In the genomic region with DNA sequence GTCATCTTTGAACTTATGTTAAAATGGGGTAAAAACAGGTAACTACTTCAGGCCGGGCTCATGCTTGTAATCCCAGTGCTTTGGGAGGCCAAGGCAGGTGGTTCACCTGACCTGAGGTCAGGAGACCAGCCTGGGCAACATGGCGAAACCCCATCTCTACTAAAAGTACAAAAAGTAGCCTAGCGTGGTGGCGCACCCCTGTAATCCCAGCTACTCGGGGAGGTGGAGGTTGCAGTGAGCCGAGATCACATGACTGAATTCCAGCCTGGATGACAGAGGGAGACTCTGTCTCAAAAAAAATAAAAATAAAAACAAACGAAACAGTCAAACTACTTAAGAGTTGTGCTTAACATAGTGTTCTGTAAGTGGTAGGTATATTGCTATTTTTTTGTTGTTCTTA, we compare ENCODE assay signal across 10 cellular contexts. TPM values are rescaled to one million over a fixed set of nuclear protein-coding genes. Genes with fewer than 3 reads are reported as not detected.
DNase-seq lines count a peak whose midpoint lies in the region; ATAC-seq and TF ChIP-seq lines count a peak whose summit lies in the region.
"Had no signal": no experiment of that assay in that cellular context is flagged by ENCODE, and none has a peak within 500 bp of the region (broad histone marks: within the 10 kb centered on the region; RNA-seq: fewer than 3 reads in every experiment).

No MANE protein-coding gene starts in this region.

- no peaks in the 10 kb centered on the region for H3K27me3 Mint-ChIP-seq in progenitor cell of endocrine pancreas

- TF ChIP-seq CTCF in fibroblast of lung (conservative IDR thresholded peaks at IDR 0.05 in 1 of 2, IDR thresholded peaks at IDR 0.05 in 1 of 2; ENCODE audit: low read depth in 1 of 2, low read length in 2 of 2) (no peak), progenitor cell of endocrine pancreas (IDR thresholded peaks at IDR 0.05; ENCODE audit: unreplicated experiment) (no peak)

- H3K27me3 ChIP-seq in SJSA1 (replicated peaks) (no peaks in the 10 kb centered on the region), fibroblast of lung (ENCODE audit: control insufficient read depth, insufficient read depth, low read length) (no peaks in the 10 kb centered on the region)

- H3K9ac ChIP-seq in ES-I3 (ENCODE audit: low read depth, low read length) (peak overlapping the region; percentile 56; the same call in 1 of the 2 replicates), fibroblast of lung (ENCODE audit: insufficient read depth, low read length) (peak overlapping the region; percentile 16)

- H3K4me3 ChIP-seq in SJSA1 (peak overlapping the region; percentile 94), fibroblast of lung (replicated peaks in 1 of 4; ENCODE audit: control extremely low read depth in 1 of 4, insufficient read depth in 1 of 4, low read depth in 3 of 4, low read length in 4 of 4) (peak overlapping the region; percentile 89 to 98 (median 96))

- H3K27ac Mint-ChIP-seq in progenitor cell of endocrine pancreas: no peak overlapping the region

- H3K4me3 Mint-ChIP-seq in progenitor cell of endocrine pancreas (ENCODE audit: low read depth): peak overlapping the region; percentile 80

- H3K4me2 ChIP-seq in fibroblast of lung (ENCODE audit: extremely low read depth, insufficient read depth, low read length): peak overlapping the region; percentile 90

- H3K79me2 ChIP-seq in fibroblast of lung (ENCODE audit: control insufficient read depth, insufficient read depth, low read length): peaks cover 73% of the 10 kb centered on the region

- no peak overlapping the region for H2AFZ ChIP-seq in fibroblast of lung (ENCODE audit: low read length)

- peaks cover 4% of the 10 kb centered on the region for H3K9me3 Mint-ChIP-seq in progenitor cell of endocrine pancreas (ENCODE audit: low read depth)

- H3K9me3 ChIP-seq in ES-I3 (ENCODE audit: control insufficient read depth, insufficient read depth, low read length) (no peaks in the 10 kb centered on the region), SJSA1 (replicated peaks) (no peaks in the 10 kb centered on the region), fibroblast of lung (ENCODE audit: control insufficient read depth, insufficient read depth, low read depth, low read length) (no peaks in the 10 kb centered on the region)

- H3K36me3 ChIP-seq in ES-I3 (ENCODE audit: insufficient read depth, low read length): peaks cover 2% of the 10 kb centered on the region; the same call in 1 of the 2 replicates
- H3K36me3 ChIP-seq in SJSA1: peaks cover 54% of the 10 kb centered on the region
- H3K36me3 ChIP-seq in fibroblast of lung (ENCODE audit: control insufficient read depth, insufficient read depth, low read length): peaks cover 2% of the 10 kb centered on the region

- peaks cover 22% of the 10 kb centered on the region for H4K20me1 ChIP-seq in fibroblast of lung (ENCODE audit: control insufficient read depth, extremely low read depth, insufficient read depth, low read length)

- peaks cover 14% of the 10 kb centered on the region for H3K36me3 Mint-ChIP-seq in progenitor cell of endocrine pancreas (ENCODE audit: insufficient read depth)

- H3K27ac ChIP-seq in SJSA1 (no peak overlapping the region), fibroblast of lung (ENCODE audit: insufficient read depth, low read length) (peak overlapping the region; percentile 100)
- H3K27ac ChIP-seq: epithelial cell of prostate had no signal

- intact Hi-C loops in head of caudate nucleus (cut with DNase I): loop anchor here (10.0 kb wide), 3 partner anchors 118 to 692 kb away; partner anchors contain the start of genes CXorf38 and USP9X

- H3K4me1 Mint-ChIP-seq in progenitor cell of endocrine pancreas (ENCODE audit: low read depth): peaks cover 16% of the 10 kb centered on the region

- H3K4me1 ChIP-seq in ES-I3 (ENCODE audit: insufficient read depth, low read length): peaks cover 6% of the 10 kb centered on the region; the same call in 1 of the 2 replicates
- peaks cover 14% of the 10 kb centered on the region for H3K4me1 ChIP-seq in SJSA1 (replicated peaks)
- no peaks in the 10 kb centered on the region for H3K4me1 ChIP-seq in fibroblast of lung (ENCODE audit: control insufficient read depth, extremely low read depth, insufficient read depth, low read length)

- ATAC-seq in HG03432 (IDR thresholded peaks at IDR 0.05; ENCODE audit: unreplicated experiment): no peak

- DNase-seq in SJSA1 (ENCODE audit: low read depth in 1 of 2, low spot score in 2 of 2) (no peak), fibroblast of lung (ENCODE audit: low read depth in 2 of 2) (no peak), progenitor cell of endocrine pancreas (ENCODE audit: low spot score, unreplicated experiment) (no peak), DMS153 (lab: John Stamatoyannopoulos, UW) (no peak), NCI-H748 (lab: John Stamatoyannopoulos, UW; ENCODE audit: unreplicated experiment) (no peak), head of caudate nucleus (no peak)
- DNase-seq: NCI-H2227 treated with DMSO at 0.1 percent for 48 hours had no signal

RNA-seq across cellular contexts. Expression of gene DDX3X, which starts 2.5 kb away (rescaled TPM):
- total RNA-seq in SJSA1 (2014; rRNA removed; shearing (Covaris generic)): 134 and 228 TPM in 2 replicates
- total RNA-seq in fibroblast of lung (177 and 216 TPM in 2 replicates), progenitor cell of endocrine pancreas (308 and 338 TPM in 2 replicates)
- 97.6 and 125 TPM in 2 replicates for polyA plus RNA-seq in fibroblast of lung
- 129 and 149 TPM in 2 replicates for polyA plus RNA-seq in fibroblast of lung (2012)
- polyA minus RNA-seq in fibroblast of lung (ENCODE audit: low replicate concordance): 25.7 and 42.6 TPM in 2 replicates
